16 cellular contexts compared by ENCODE assay signal in the genomic region with DNA sequence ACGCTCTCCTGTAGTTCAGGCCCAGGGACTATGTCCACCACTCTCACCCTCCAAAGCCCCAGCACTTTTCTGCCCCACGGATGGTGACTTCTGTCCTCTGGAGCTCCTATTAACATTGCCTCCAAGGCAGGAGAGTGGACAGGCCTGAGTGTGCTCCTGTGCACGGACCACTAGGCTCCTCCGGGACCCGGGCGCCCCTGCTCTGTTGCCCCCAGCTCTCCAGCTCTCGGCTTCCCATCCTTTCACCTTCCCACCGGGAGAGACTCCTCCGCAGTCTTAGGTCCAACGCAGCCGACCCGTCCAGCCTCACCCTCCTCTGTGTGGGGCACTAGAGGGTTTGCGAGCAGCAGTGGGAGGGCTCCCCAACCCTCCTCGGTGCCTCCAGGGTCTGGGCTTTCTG. TPM values are rescaled to one million over a fixed set of nuclear protein-coding genes. Genes with fewer than 3 reads are reported as not detected.
DNase-seq lines count a peak whose midpoint lies in the region; ATAC-seq and TF ChIP-seq lines count a peak whose summit lies in the region.
"Had no signal": no experiment of that assay in that cellular context is flagged by ENCODE, and none has a peak within 500 bp of the region (broad histone marks: within the 10 kb centered on the region; RNA-seq: fewer than 3 reads in every experiment).

No MANE protein-coding gene starts in this region.

- peak overlapping the region; percentile 17 for H3K4ac ChIP-seq in trophoblast cell (ENCODE audit: low read depth, low read length)

- H3K4me3 ChIP-seq in left ventricle myocardium inferior (no peak overlapping the region), esophagus muscularis mucosa (no peak overlapping the region), trophoblast cell (ENCODE audit: low read depth, low read length) (no peak overlapping the region), aorta (ENCODE audit: low read length in 2 of 2) (no peak overlapping the region)

- no peaks in the 10 kb centered on the region for H3K27me3 ChIP-seq in left ventricle myocardium inferior (ENCODE audit: low read depth)
- no peaks in the 10 kb centered on the region for H3K27me3 ChIP-seq in esophagus muscularis mucosa
- H3K27me3 ChIP-seq in trophoblast cell (ENCODE audit: insufficient read depth, low read length) = no peaks in the 10 kb centered on the region
- H3K27me3 ChIP-seq in aorta (ENCODE audit: control insufficient read depth in 1 of 2, insufficient read depth in 2 of 2, low read length in 1 of 2) = no peaks in the 10 kb centered on the region

- no peak overlapping the region for H2BK12ac ChIP-seq in trophoblast cell (ENCODE audit: low read length)

- no peak for DNase-seq in left ventricle myocardium inferior
- no peak for DNase-seq in left cardiac atrium
- no peak for DNase-seq in esophagus muscularis mucosa (ENCODE audit: extremely low spot score)
- no peak for DNase-seq in trophoblast cell
- no peak for DNase-seq in aorta
- no peak for DNase-seq in T-cell
- DNase-seq in NCI-H187 (lab: John Stamatoyannopoulos, UW) = no peak
- DNase-seq: ACHN; activated CD4-positive, alpha-beta T cell treated with anti-CD3 and anti-CD28 coated beads, Interleukin-2, amount 50 U/mL, for 48 hours; activated gamma-delta T cell; COR-L47; midbrain; NCI-H1436; NCI-H524; T-helper 2 cell had no signal

- no peak overlapping the region for H2AFZ ChIP-seq in trophoblast cell (ENCODE audit: insufficient read depth, low read length, poor library complexity)

- POLR2A ChIA-PET in T-cell (lab: Charles Lee) = no interaction called here

- no peak overlapping the region for H4K91ac ChIP-seq in trophoblast cell (ENCODE audit: low read depth, low read length)

- CTCF ChIA-PET in T-cell (lab: Charles Lee) = no interaction called here

- peaks cover 7% of the 10 kb centered on the region for H3K79me1 ChIP-seq in trophoblast cell (ENCODE audit: low read length)

- H3K27ac Mint-ChIP-seq in T-cell = peak overlapping the region in 1 of 2 donors; percentile 28

- WGBS in esophagus muscularis mucosa = 85% methylated on average over 14 of the region's 14 CpGs
- WGBS in trophoblast cell (ENCODE audit: extremely low coverage, insufficient coverage, insufficient read length) = no CpG with 5 or more reads among the region's 14 CpGs
- WGBS in aorta, 2 donors = 80 to 81% methylated on average over 14 of the region's 14 CpGs

- H3K36me3 ChIP-seq in left ventricle myocardium inferior = peaks cover 88% of the 10 kb centered on the region
- H3K36me3 ChIP-seq in esophagus muscularis mucosa = peaks cover 66 to 99% (median 94%) of the 10 kb centered on the region in 4 donors
- H3K36me3 ChIP-seq in trophoblast cell (ENCODE audit: control insufficient read depth in 1 of 2, insufficient read depth in 2 of 2, low read length in 2 of 2) = peaks cover 92% of the 10 kb centered on the region in 2 experiments
- peaks cover 0 to 18% of the 10 kb centered on the region in 2 donors for H3K36me3 ChIP-seq in aorta (ENCODE audit: control insufficient read depth in 1 of 2, insufficient read depth in 2 of 2, low read length in 1 of 2)

- H3K27ac ChIP-seq in left ventricle myocardium inferior (replicated peaks) = peak overlapping the region; percentile 91
- H3K27ac ChIP-seq in esophagus muscularis mucosa (replicated peaks in 1 of 4) = peak overlapping the region; percentile 92 to 98 (median 96)
- no peak overlapping the region for H3K27ac ChIP-seq in trophoblast cell (ENCODE audit: low read depth, low read length)
- peak overlapping the region; percentile 6 to 78 for H3K27ac ChIP-seq in aorta (ENCODE audit: low read depth in 1 of 2, low read length in 2 of 2)

- H3K27me3 Mint-ChIP-seq in T-cell = no peaks in the 10 kb centered on the region

- no peak overlapping the region for H3K4me2 ChIP-seq in trophoblast cell (ENCODE audit: low read length)

- no peak for ATAC-seq in left cardiac atrium
- no peak for ATAC-seq in aorta (ENCODE audit: low FRiP score)
- ATAC-seq in HG02870 (IDR thresholded peaks at IDR 0.05; ENCODE audit: unreplicated experiment) = no peak
- no peak for ATAC-seq in T-cell (replicated peaks in 1 of 4)

- H3K4me1 Mint-ChIP-seq in T-cell = no peaks in the 10 kb centered on the region

- H3K9me3 ChIP-seq in left ventricle myocardium inferior (replicated peaks) (no peaks in the 10 kb centered on the region), esophagus muscularis mucosa (no peaks in the 10 kb centered on the region), trophoblast cell (ENCODE audit: insufficient read depth, low read depth, low read length) (peaks cover 6% of the 10 kb centered on the region), aorta (ENCODE audit: control insufficient read depth, low read length) (no peaks in the 10 kb centered on the region)

- H2BK120ac ChIP-seq in trophoblast cell (ENCODE audit: insufficient read depth, low read length, poor library complexity) = no peak overlapping the region

- H3K14ac ChIP-seq in trophoblast cell (ENCODE audit: low read length) = no peak overlapping the region

- H4K8ac ChIP-seq in trophoblast cell (ENCODE audit: low read depth, low read length) = no peak overlapping the region

- H3K4me3 Mint-ChIP-seq in T-cell = no peak overlapping the region

- no peak overlapping the region for H3K23ac ChIP-seq in trophoblast cell (ENCODE audit: low read length)

- no peak overlapping the region for H4K12ac ChIP-seq in trophoblast cell (ENCODE audit: low read depth, low read length)

- H3K36me3 Mint-ChIP-seq in T-cell = peaks cover 30% of the 10 kb centered on the region

- no peak for TF ChIP-seq EP300 in esophagus muscularis mucosa (IDR thresholded peaks at IDR 0.05)

- H3K79me2 ChIP-seq in trophoblast cell (ENCODE audit: control insufficient read depth, insufficient read depth, low read length, poor library complexity) = no peaks in the 10 kb centered on the region

- intact Hi-C loops in left ventricle myocardium inferior (cut with micrococcal nuclease) (no loop called here), left cardiac atrium (cut with DNase I) (no loop called here), esophagus muscularis mucosa (cut with DNase I) (no loop called here), aorta (cut with DNase I) (no loop called here)

- H3K4me1 ChIP-seq in left ventricle myocardium inferior (peaks cover 100% of the 10 kb centered on the region), esophagus muscularis mucosa (peaks cover 80 to 94% (median 88%) of the 10 kb centered on the region in 4 donors), trophoblast cell (ENCODE audit: control insufficient read depth in 1 of 2, insufficient read depth in 2 of 2, low read length in 2 of 2) (peaks cover 18 to 32% of the 10 kb centered on the region in 2 experiments), aorta (ENCODE audit: control insufficient read depth in 1 of 2, insufficient read depth in 2 of 2, low read length in 2 of 2) (no peaks in the 10 kb centered on the region)

- H2AK5ac ChIP-seq in trophoblast cell (ENCODE audit: low read length) = no peak overlapping the region

- H3K18ac ChIP-seq in trophoblast cell (ENCODE audit: low read length) = no peak overlapping the region

- TF ChIP-seq CTCF in left ventricle myocardium inferior (IDR thresholded peaks at IDR 0.05; ENCODE audit: borderline replicate concordance) (no peak), esophagus muscularis mucosa (IDR thresholded peaks at IDR 0.05) (no peak)

- H2BK5ac ChIP-seq in trophoblast cell (ENCODE audit: low read depth, low read length, poor library complexity) = no peak overlapping the region

- TF ChIP-seq POLR2A in esophagus muscularis mucosa (IDR thresholded peaks at IDR 0.05; ENCODE audit: low read depth) = no peak

- H3K9ac ChIP-seq in trophoblast cell (ENCODE audit: low read length) = no peak overlapping the region

- H3K9me3 Mint-ChIP-seq in T-cell = no peaks in the 10 kb centered on the region

RNA-seq across cellular contexts. Expression of gene CAPN12, which starts 30.4 kb away (rescaled TPM):
- total RNA-seq in left ventricle myocardium inferior (0.22 TPM), left cardiac atrium (under 1 TPM; 0.77 to 0.81 TPM), esophagus muscularis mucosa (1 to 10 TPM in 3 of 4 donors, under 1 TPM in 1; 0.83 to 2.1 (median 1.6) TPM), aorta (1 to 10 TPM; 1.9 to 2.8 TPM), T-cell (10 to 100 TPM in 2 of 5 donors, 1 to 10 TPM in 3; 2.5 to 13.8 (median 8.8) TPM)
- polyA plus RNA-seq in trophoblast cell (2013) = 11.0 and 11.5 TPM in 2 replicates
- 1 to 10 TPM; 1.0 to 4.5 TPM for polyA plus RNA-seq in aorta

RNA-seq across cellular contexts. Expression of gene LGALS7, which starts 59.5 kb away (rescaled TPM):
- total RNA-seq in left ventricle myocardium inferior (not detected), left cardiac atrium (not detected), esophagus muscularis mucosa (not detected), aorta (not detected), T-cell (not detected)
- not detected in 2 replicates for polyA plus RNA-seq in trophoblast cell (2013)
- not detected for polyA plus RNA-seq in aorta
